In the genomic region with DNA sequence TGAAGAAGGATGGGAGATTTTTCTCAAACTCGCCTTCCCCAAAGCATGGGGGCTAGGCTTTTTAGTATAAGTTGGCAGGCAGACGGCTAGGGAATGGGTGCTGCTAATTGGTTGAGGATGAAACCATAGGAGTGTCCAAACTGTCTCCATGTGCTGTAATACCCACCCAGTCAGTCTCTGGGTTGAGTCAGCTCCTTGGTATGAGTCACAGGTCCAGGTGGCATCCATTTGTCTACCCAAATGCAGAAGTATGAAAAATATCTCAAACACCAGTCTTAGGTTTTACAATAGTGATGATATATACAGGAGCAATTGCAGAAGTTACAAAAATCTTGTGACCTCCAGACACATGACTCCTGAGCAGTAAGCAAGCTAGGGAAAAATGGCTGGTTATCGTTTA, we compare ENCODE assay signal across 12 cellular contexts. TPM values are rescaled to one million over a fixed set of nuclear protein-coding genes. Genes with fewer than 3 reads are reported as not detected.
A peak's percentile ranks its signal among the peaks of the same experiment; 100 is the strongest.
DNase-seq lines count a peak whose midpoint lies in the region; ATAC-seq, FAIRE-seq and TF ChIP-seq lines count a peak whose summit lies in the region.
"Had no signal": no experiment of that assay in that cellular context is flagged by ENCODE, and none has a peak within 500 bp of the region (broad histone marks: within the 10 kb centered on the region; RNA-seq: fewer than 3 reads in every experiment).

No MANE protein-coding gene starts in this region.

- DNase-seq in CD1c-positive myeloid dendritic cell (ENCODE audit: extremely low spot score) = peak; percentile 83
- DNase-seq in KBM-7 = peak; percentile 21
- peak; percentile 72 for DNase-seq in mammary epithelial cell
- DNase-seq in HTR-8/SVneo (ENCODE audit: insufficient read length, low spot score) = no peak
- DNase-seq in stimulated activated CD4-positive, alpha-beta T cell treated with anti-CD3 and anti-CD28 coated beads, Interleukin-4, amount 100 ng/mL, for 4 hours = no peak
- DNase-seq: NCI-H446 treated with DMSO at 0.1 percent for 48 hours, thyroid gland, WERI-Rb-1 had no signal

- CTCF ChIA-PET in mammary epithelial cell (lab: Charles Lee; ENCODE audit: low non-redundant PET) = no interaction called here

- H4K20me1 ChIP-seq in mammary epithelial cell (ENCODE audit: insufficient read depth, low read length) = no peaks in the 10 kb centered on the region

- H2AFZ ChIP-seq in mammary epithelial cell (ENCODE audit: low read depth, low read length) = peak overlapping the region; percentile 53

- H3K4me2 ChIP-seq in mammary epithelial cell (ENCODE audit: insufficient read depth, low read depth, low read length) = no peak overlapping the region

- peaks cover 6% of the 10 kb centered on the region for H3K4me1 ChIP-seq in mammary epithelial cell (ENCODE audit: insufficient read depth, low read length)
- H3K4me1 ChIP-seq: adrenal gland, thyroid gland had no signal

- no peaks in the 10 kb centered on the region for H3K27me3 ChIP-seq in mammary epithelial cell (ENCODE audit: insufficient read depth, low read length)
- H3K27me3 ChIP-seq: thyroid gland had no signal

- no peak overlapping the region for H3K27ac ChIP-seq in mammary epithelial cell (ENCODE audit: insufficient read depth, low read depth, low read length)
- H3K27ac ChIP-seq: adrenal gland, thyroid gland, WERI-Rb-1 had no signal

- no peak overlapping the region for H3K4me3 ChIP-seq in mammary epithelial cell (replicated peaks in 1 of 3; ENCODE audit: insufficient read depth in 1 of 3, low read depth in 2 of 3, low read length in 3 of 3)
- H3K4me3 ChIP-seq: adrenal gland, thyroid gland had no signal

- BruUV-seq in mammary epithelial cell (replicated peaks; lab: Mats Ljungman, UMichigan) = no TSS peak

- intact Hi-C loops in mammary epithelial cell (cut with micrococcal nuclease) = no loop called here

- no peaks in the 10 kb centered on the region for H3K9me3 ChIP-seq in mammary epithelial cell (replicated peaks; ENCODE audit: insufficient read depth, low read length)
- H3K9me3 ChIP-seq: adrenal gland, thyroid gland had no signal

- ATAC-seq in GM21529 (IDR thresholded peaks at IDR 0.05; ENCODE audit: unreplicated experiment) (peak; percentile 62), SK-N-SH treated with all-trans-retinoic acid at 6 μM for 48 hours (no peak; the same call in 2 of the 3 replicates), HG03095 (IDR thresholded peaks at IDR 0.05; ENCODE audit: unreplicated experiment) (no peak)

- no peaks in the 10 kb centered on the region for H3K36me3 ChIP-seq in mammary epithelial cell (ENCODE audit: insufficient read depth, low read length)
- H3K36me3 ChIP-seq: adrenal gland, thyroid gland, WERI-Rb-1 had no signal

- H3K9ac ChIP-seq in mammary epithelial cell (ENCODE audit: insufficient read depth, low read length) = no peak overlapping the region

- FAIRE-seq in HTR-8/SVneo (lab: Jason Lieb, UNC) = no peak

- no peaks in the 10 kb centered on the region for H3K79me2 ChIP-seq in mammary epithelial cell (ENCODE audit: insufficient read depth, low read length)

- WGBS in mammary epithelial cell (ENCODE audit: low coverage, missing lambda C conversion rate) = 100% methylated on average over 3 of the region's 3 CpGs

- dilution Hi-C loops in mammary epithelial cell (cut with HindIII; ENCODE audit: low sequenced_read_pairs) = no loop called here

- no peak for TF ChIP-seq CTCF in mammary epithelial cell (conservative IDR thresholded peaks at IDR 0.05 in 1 of 2, IDR thresholded peaks at IDR 0.05 in 1 of 2; ENCODE audit: extremely low read depth in 1 of 2, insufficient read depth in 1 of 2, low read depth in 1 of 2, low read length in 2 of 2)

- in situ Hi-C loops in KBM-7 (cut with MboI; ENCODE audit: low pct_unique_long_range_greater_than_20kb, low sequenced_read_pairs) = no loop called here
- in situ Hi-C loops in mammary epithelial cell (cut with MboI; ENCODE audit: low sequenced_read_pairs in 2 of 2) = no loop called here

TF ChIP-seq in SK-N-SH treated with all-trans-retinoic acid at 6 μM for 48 hours, 23 proteins besides CTCF, POLR2A, EP300 and RAD21:
- TF ChIP-seq ZNF8 (CRISPR knock-in tag; IDR thresholded peaks at IDR 0.05) = no peak
- TF ChIP-seq, protein P1, sequence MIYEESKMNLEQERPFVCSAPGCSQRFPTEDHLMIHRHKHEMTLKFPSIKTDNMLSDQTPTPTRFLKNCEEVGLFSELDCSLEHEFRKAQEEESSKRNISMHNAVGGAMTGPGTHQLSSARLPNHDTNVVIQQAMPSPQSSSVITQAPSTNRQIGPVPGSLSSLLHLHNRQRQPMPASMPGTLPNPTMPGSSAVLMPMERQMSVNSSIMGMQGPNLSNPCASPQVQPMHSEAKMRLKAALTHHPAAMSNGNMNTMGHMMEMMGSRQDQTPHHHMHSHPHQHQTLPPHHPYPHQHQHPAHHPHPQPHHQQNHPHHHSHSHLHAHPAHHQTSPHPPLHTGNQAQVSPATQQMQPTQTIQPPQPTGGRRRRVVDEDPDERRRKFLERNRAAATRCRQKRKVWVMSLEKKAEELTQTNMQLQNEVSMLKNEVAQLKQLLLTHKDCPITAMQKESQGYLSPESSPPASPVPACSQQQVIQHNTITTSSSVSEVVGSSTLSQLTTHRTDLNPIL (CRISPR knock-in tag; IDR thresholded peaks at IDR 0.05; ENCODE audit: low read depth) = no peak
- TF ChIP-seq, protein P2, sequence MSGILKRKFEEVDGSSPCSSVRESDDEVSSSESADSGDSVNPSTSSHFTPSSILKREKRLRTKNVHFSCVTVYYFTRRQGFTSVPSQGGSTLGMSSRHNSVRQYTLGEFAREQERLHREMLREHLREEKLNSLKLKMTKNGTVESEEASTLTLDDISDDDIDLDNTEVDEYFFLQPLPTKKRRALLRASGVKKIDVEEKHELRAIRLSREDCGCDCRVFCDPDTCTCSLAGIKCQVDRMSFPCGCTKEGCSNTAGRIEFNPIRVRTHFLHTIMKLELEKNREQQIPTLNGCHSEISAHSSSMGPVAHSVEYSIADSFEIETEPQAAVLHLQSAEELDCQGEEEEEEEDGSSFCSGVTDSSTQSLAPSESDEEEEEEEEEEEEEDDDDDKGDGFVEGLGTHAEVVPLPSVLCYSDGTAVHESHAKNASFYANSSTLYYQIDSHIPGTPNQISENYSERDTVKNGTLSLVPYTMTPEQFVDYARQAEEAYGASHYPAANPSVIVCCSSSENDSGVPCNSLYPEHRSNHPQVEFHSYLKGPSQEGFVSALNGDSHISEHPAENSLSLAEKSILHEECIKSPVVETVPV (CRISPR knock-in tag; IDR thresholded peaks at IDR 0.05) = no peak
- TF ChIP-seq ARNTL (CRISPR knock-in tag; IDR thresholded peaks at IDR 0.05; ENCODE audit: borderline replicate concordance, low read depth) = no peak
- TF ChIP-seq SNAI2 (CRISPR knock-in tag; IDR thresholded peaks at IDR 0.05) = no peak
- TF ChIP-seq, protein P3, sequence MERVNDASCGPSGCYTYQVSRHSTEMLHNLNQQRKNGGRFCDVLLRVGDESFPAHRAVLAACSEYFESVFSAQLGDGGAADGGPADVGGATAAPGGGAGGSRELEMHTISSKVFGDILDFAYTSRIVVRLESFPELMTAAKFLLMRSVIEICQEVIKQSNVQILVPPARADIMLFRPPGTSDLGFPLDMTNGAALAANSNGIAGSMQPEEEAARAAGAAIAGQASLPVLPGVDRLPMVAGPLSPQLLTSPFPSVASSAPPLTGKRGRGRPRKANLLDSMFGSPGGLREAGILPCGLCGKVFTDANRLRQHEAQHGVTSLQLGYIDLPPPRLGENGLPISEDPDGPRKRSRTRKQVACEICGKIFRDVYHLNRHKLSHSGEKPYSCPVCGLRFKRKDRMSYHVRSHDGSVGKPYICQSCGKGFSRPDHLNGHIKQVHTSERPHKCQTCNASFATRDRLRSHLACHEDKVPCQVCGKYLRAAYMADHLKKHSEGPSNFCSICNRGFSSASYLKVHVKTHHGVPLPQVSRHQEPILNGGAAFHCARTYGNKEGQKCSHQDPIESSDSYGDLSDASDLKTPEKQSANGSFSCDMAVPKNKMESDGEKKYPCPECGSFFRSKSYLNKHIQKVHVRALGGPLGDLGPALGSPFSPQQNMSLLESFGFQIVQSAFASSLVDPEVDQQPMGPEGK (CRISPR knock-in tag; IDR thresholded peaks at IDR 0.05; ENCODE audit: borderline replicate concordance) = no peak
- TF ChIP-seq PPARA (CRISPR knock-in tag; IDR thresholded peaks at IDR 0.05; ENCODE audit: borderline replicate concordance) = no peak
- TF ChIP-seq TCF4 (CRISPR knock-in tag; IDR thresholded peaks at IDR 0.05; ENCODE audit: borderline replicate concordance) = no peak
- TF ChIP-seq ZFP3 (CRISPR knock-in tag; IDR thresholded peaks at IDR 0.05) = no peak
- TF ChIP-seq ISL1 (CRISPR knock-in tag; IDR thresholded peaks at IDR 0.05) = no peak
- TF ChIP-seq ZC3H10 (CRISPR knock-in tag; IDR thresholded peaks at IDR 0.05) = no peak
- no peak for TF ChIP-seq RARB (CRISPR knock-in tag; IDR thresholded peaks at IDR 0.05)

RNA-seq across cellular contexts. Expression of a gene that starts 27.4 kb away (rescaled TPM):
- 10 to 100 TPM in 1 of 2 donors, under 1 TPM in 1; 0.26 to 12.0 TPM for total RNA-seq in mammary epithelial cell
- polyA plus RNA-seq in mammary epithelial cell = 0.03 TPM
- not detected for polyA minus RNA-seq in mammary epithelial cell

Comparison
In these comparisons a context has a peak if more than half of its experiments do, and no peak if none do; other contexts are left out.
1. DNase-seq: peak in CD1c-positive myeloid dendritic cell (single experiment), KBM-7 (single experiment) and mammary epithelial cell (single experiment); none in HTR-8/SVneo (single experiment) and stimulated activated CD4-positive, alpha-beta T cell treated with anti-CD3 and anti-CD28 coated beads, Interleukin-4, amount 100 ng/mL, for 4 hours (0 of 2).